Comparison of ENCODE assay signal across 18 cellular contexts in the genomic region with DNA sequence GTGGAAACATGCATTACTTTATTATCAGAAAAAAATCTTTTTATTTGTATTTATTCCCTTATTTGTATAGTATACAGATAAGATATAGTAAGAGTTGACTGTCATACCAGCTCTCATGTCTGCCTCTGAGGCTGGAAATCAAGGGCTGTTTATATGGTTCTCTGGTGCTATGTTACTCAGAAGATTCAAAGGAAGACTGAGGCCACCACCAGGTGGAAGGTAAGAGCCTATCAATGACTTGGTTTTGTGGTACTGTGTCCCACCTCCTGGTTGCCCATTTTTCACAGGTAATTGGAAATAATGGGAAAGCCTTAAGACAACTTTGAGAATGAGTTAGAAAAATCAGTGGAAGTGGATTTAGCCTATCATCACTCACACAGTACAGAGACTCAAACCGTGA.
DNase-seq lines count a peak whose midpoint lies in the region; ATAC-seq and TF ChIP-seq lines count a peak whose summit lies in the region.
"Had no signal": no experiment of that assay in that cellular context is flagged by ENCODE, and none has a peak within 500 bp of the region (broad histone marks: within the 10 kb centered on the region; RNA-seq: fewer than 3 reads in every experiment).

No MANE protein-coding gene starts in this region.

- H4K8ac ChIP-seq in H9 (replicated peaks; ENCODE audit: insufficient read length, low read depth, low read length) (no peak overlapping the region), mesendoderm (ENCODE audit: low read depth, low read length) (no peak overlapping the region)

- H3K79me1 ChIP-seq in H9 (ENCODE audit: insufficient read depth, low read depth, low read length, poor library complexity, severe bottlenecking) (no peaks in the 10 kb centered on the region), mesendoderm (ENCODE audit: low read length) (no peaks in the 10 kb centered on the region)

- TF ChIP-seq CTCF in GM23338 (conservative IDR thresholded peaks at IDR 0.05; ENCODE audit: low read depth in 2 of 2) (no peak), H9 (conservative IDR thresholded peaks at IDR 0.05) (peak; percentile 32; the same call in 2 of the 3 replicates), WTC11 (IDR thresholded peaks at IDR 0.05) (no peak)

- H3K27ac ChIP-seq in GM23338 (ENCODE audit: low read depth) (no peak overlapping the region), H9 (ENCODE audit: insufficient read length, low read depth, low read length) (no peak overlapping the region), mesendoderm (ENCODE audit: low read depth, low read length) (no peak overlapping the region), caudate nucleus (ENCODE audit: low read depth, low read length) (no peak overlapping the region)

- no peak overlapping the region for H3T11ph ChIP-seq in H9 (ENCODE audit: low read length)

- H3K4me3 Mint-ChIP-seq in GM23338: no peak overlapping the region
- H3K4me3 Mint-ChIP-seq in H9: no peak overlapping the region
- no peak overlapping the region for H3K4me3 Mint-ChIP-seq in WTC11
- H3K4me3 Mint-ChIP-seq: CD4-positive, CD25-positive, alpha-beta regulatory T cell; CD8-positive, alpha-beta memory T cell had no signal

- no peak overlapping the region for H2BK12ac ChIP-seq in H9 (ENCODE audit: insufficient read length, low read depth, low read length)

- H3K4me2 ChIP-seq in GM23338 (no peak overlapping the region), H9 (ENCODE audit: insufficient read depth, insufficient read length, low read length) (no peak overlapping the region), mesendoderm (ENCODE audit: low read length) (no peak overlapping the region)

- H2BK20ac ChIP-seq in H9 (ENCODE audit: low read depth, low read length, poor library complexity, severe bottlenecking): no peak overlapping the region

- H3K23ac ChIP-seq in H9 (ENCODE audit: insufficient read length, low read depth, low read length) (no peak overlapping the region), mesendoderm (ENCODE audit: low read length) (no peak overlapping the region)

- H3F3A ChIP-seq in GM23338 (replicated peaks; ENCODE audit: low read depth): no peaks in the 10 kb centered on the region

- H3K36me3 ChIP-seq in GM23338 (ENCODE audit: insufficient read depth) (no peaks in the 10 kb centered on the region), mesendoderm (ENCODE audit: control insufficient read depth, insufficient read depth, low read length) (no peaks in the 10 kb centered on the region)
- H3K36me3 ChIP-seq: BE2C, HAP-1 had no signal

- H4K20me1 ChIP-seq in GM23338 (replicated peaks; ENCODE audit: insufficient read depth): no peaks in the 10 kb centered on the region
- H4K20me1 ChIP-seq in H9 (ENCODE audit: control insufficient read depth, insufficient read depth, insufficient read length): no peaks in the 10 kb centered on the region

- H3K18ac ChIP-seq in H9 (ENCODE audit: insufficient read length, low read depth, low read length) (no peak overlapping the region), mesendoderm (ENCODE audit: low read length) (no peak overlapping the region)

- H2BK120ac ChIP-seq in H9 (ENCODE audit: low read depth, low read length, poor library complexity, severe bottlenecking): no peak overlapping the region
- no peak overlapping the region for H2BK120ac ChIP-seq in mesendoderm (ENCODE audit: low read depth, low read length)

- DNase-seq in GM23338 (ENCODE audit: low spot score) (peak; percentile 1), H9 (no peak), WTC11 (ENCODE audit: low spot score) (no peak), mesendoderm (peak; percentile 36), HuH-7.5 (ENCODE audit: low spot score) (no peak), caudate nucleus (lab: John Stamatoyannopoulos, UW) (no peak)
- DNase-seq: ACHN; BE2C; C1 segment of cervical spinal cord; CD4-positive, CD25-positive, alpha-beta regulatory T cell; CD8-positive, alpha-beta memory T cell; COR-L47; DMS 273 treated with DMSO at 0.1 percent for 48 hours; DMS79; GF-D8; GOT3 had no signal

- H3K27me3 ChIP-seq in GM23338 (ENCODE audit: insufficient read depth) (no peaks in the 10 kb centered on the region), H9 (ENCODE audit: insufficient read depth, low read length) (no peaks in the 10 kb centered on the region), mesendoderm (ENCODE audit: insufficient read depth, low read length, poor library complexity) (no peaks in the 10 kb centered on the region)
- H3K27me3 ChIP-seq: BE2C had no signal

- H3K56ac ChIP-seq in H9 (ENCODE audit: insufficient read length, low read depth, low read length) (no peak overlapping the region), mesendoderm (ENCODE audit: low read length) (no peak overlapping the region)

- H3K27ac Mint-ChIP-seq in GM23338: no peak overlapping the region
- H3K27ac Mint-ChIP-seq in H9: no peak overlapping the region
- no peak overlapping the region for H3K27ac Mint-ChIP-seq in WTC11
- H3K27ac Mint-ChIP-seq: CD4-positive, CD25-positive, alpha-beta regulatory T cell; CD8-positive, alpha-beta memory T cell had no signal

- H3K9ac ChIP-seq in H9 (ENCODE audit: extremely low read depth, insufficient read length, low read length): no peak overlapping the region
- H3K9ac ChIP-seq in mesendoderm (ENCODE audit: low read length): no peak overlapping the region

- no peak overlapping the region for H3K14ac ChIP-seq in H9 (ENCODE audit: insufficient read depth, low read length)

- ATAC-seq in GM23338 (no peak), WTC11 (0 out of 2 replicates have a peak, but pooled peaks have one; percentile 32)
- ATAC-seq: HepG2 had no signal

- H3K4ac ChIP-seq in H9 (ENCODE audit: low read depth, low read length): no peak overlapping the region
- H3K4ac ChIP-seq in mesendoderm (ENCODE audit: low read depth, low read length): no peak overlapping the region

- POLR2A ChIA-PET in WTC11 (lab: Charles Lee): no interaction called here

- H3K9me2 ChIP-seq in GM23338 (ENCODE audit: insufficient read depth): no peaks in the 10 kb centered on the region

- H3K9me3 Mint-ChIP-seq in GM23338 (peaks cover 79% of the 10 kb centered on the region), H9 (peaks cover 0 to 3% of the 10 kb centered on the region in 2 experiments; a peak in 2 of 5 replicates), WTC11 (no peaks in the 10 kb centered on the region)

- H3K4me1 ChIP-seq in GM23338 (ENCODE audit: insufficient read depth): no peaks in the 10 kb centered on the region
- H3K4me1 ChIP-seq in H9 (ENCODE audit: insufficient read depth, low read length): no peaks in the 10 kb centered on the region
- no peaks in the 10 kb centered on the region for H3K4me1 ChIP-seq in mesendoderm (ENCODE audit: control insufficient read depth, low read depth, low read length)
- H3K4me1 ChIP-seq: BE2C, HAP-1 had no signal

- H3K4me3 ChIP-seq in GM23338 (no peak overlapping the region), mesendoderm (ENCODE audit: low read length) (no peak overlapping the region)
- H3K4me3 ChIP-seq: HAP-1 had no signal

- H2AK5ac ChIP-seq in H9 (ENCODE audit: insufficient read length, low read length) (no peak overlapping the region), mesendoderm (ENCODE audit: low read length) (no peak overlapping the region)

- H3K27me3 Mint-ChIP-seq in GM23338 (ENCODE audit: insufficient read depth, low read depth, poor library complexity) (peaks cover 4% of the 10 kb centered on the region), H9 (ENCODE audit: low read depth) (no peaks in the 10 kb centered on the region), WTC11 (ENCODE audit: low read depth) (no peaks in the 10 kb centered on the region)
- H3K27me3 Mint-ChIP-seq: CD4-positive, CD25-positive, alpha-beta regulatory T cell; CD8-positive, alpha-beta memory T cell had no signal

- H2BK15ac ChIP-seq in H9 (ENCODE audit: low read depth, low read length): no peak overlapping the region
- no peak overlapping the region for H2BK15ac ChIP-seq in mesendoderm (replicated peaks; ENCODE audit: low read depth)

- no peaks in the 10 kb centered on the region for H3K79me2 ChIP-seq in GM23338 (replicated peaks; ENCODE audit: insufficient read depth)
- H3K79me2 ChIP-seq in H9 (ENCODE audit: insufficient read depth, low read length): no peaks in the 10 kb centered on the region
- H3K79me2 ChIP-seq in mesendoderm (ENCODE audit: control insufficient read depth, insufficient read depth, low read length): no peaks in the 10 kb centered on the region

- no peak overlapping the region for H2BK5ac ChIP-seq in H9 (ENCODE audit: insufficient read length, low read length)
- no peak overlapping the region for H2BK5ac ChIP-seq in mesendoderm (ENCODE audit: low read length)

- no peaks in the 10 kb centered on the region; the same call in 2 of the 3 replicates for H3K36me3 Mint-ChIP-seq in GM23338 (ENCODE audit: low read depth)
- H3K36me3 Mint-ChIP-seq in H9 (ENCODE audit: insufficient read depth in 1 of 3, low read depth in 3 of 3): no peaks in the 10 kb centered on the region
- no peaks in the 10 kb centered on the region for H3K36me3 Mint-ChIP-seq in WTC11
- H3K36me3 Mint-ChIP-seq: CD4-positive, CD25-positive, alpha-beta regulatory T cell; CD8-positive, alpha-beta memory T cell had no signal

- H4K91ac ChIP-seq in H9 (ENCODE audit: insufficient read length, low read depth, low read length): no peak overlapping the region

- CTCF ChIA-PET in WTC11 (lab: Charles Lee): interaction anchor here (0.7 to 4.2 kb wide), 2 partner anchors 8 to 115 kb away, joined by 3 to 27 read pairs; no protein-coding TSS in a partner anchor

- H2AFZ ChIP-seq in GM23338 (no peak overlapping the region), H9 (ENCODE audit: low read length) (no peak overlapping the region)

- no CpG with 5 or more reads among the region's 1 CpG for WGBS in H9 (ENCODE audit: extremely low coverage, insufficient read length, low lambda C conversion rate)
- no CpG with 5 or more reads among the region's 1 CpG for WGBS in mesendoderm (ENCODE audit: extremely low coverage, insufficient coverage, low lambda C conversion rate)

- no peaks in the 10 kb centered on the region for H3K9me3 ChIP-seq in H9 (ENCODE audit: control insufficient read depth, low read depth, low read length)
- H3K9me3 ChIP-seq: BE2C had no signal

- H3K23me2 ChIP-seq in H9 (ENCODE audit: insufficient read length, low read depth, low read length, poor library complexity, severe bottlenecking): no peaks in the 10 kb centered on the region

- H4K5ac ChIP-seq in H9 (ENCODE audit: insufficient read length, low read depth, low read length) (no peak overlapping the region), mesendoderm (ENCODE audit: low read length) (no peak overlapping the region)

- H3K4me1 Mint-ChIP-seq in GM23338 (no peaks in the 10 kb centered on the region), H9 (no peaks in the 10 kb centered on the region), WTC11 (no peaks in the 10 kb centered on the region)
- H3K4me1 Mint-ChIP-seq: CD4-positive, CD25-positive, alpha-beta regulatory T cell; CD8-positive, alpha-beta memory T cell had no signal

TF ChIP-seq in GM23338, 12 proteins besides CTCF, POLR2A, EP300 and RAD21 (continues in another document):
- no peak for TF ChIP-seq EZH2phosphoT487 (IDR thresholded peaks at IDR 0.05; ENCODE audit: unreplicated experiment)
- no peak for TF ChIP-seq ZNF331 (CRISPR knock-in tag; IDR thresholded peaks at IDR 0.05; ENCODE audit: low read depth)
- no peak for TF ChIP-seq ZNF114 (CRISPR knock-in tag; IDR thresholded peaks at IDR 0.05)

TF ChIP-seq in WTC11, 78 proteins besides CTCF, POLR2A, EP300 and RAD21 (continues in another document):
- TF ChIP-seq NFE2L1 (CRISPR knock-in tag; IDR thresholded peaks at IDR 0.05): no peak

Comparison
In these comparisons a context has a peak if more than half of its experiments do, and no peak if none do; other contexts are left out.
1. DNase-seq: peak in GM23338 (single experiment) and mesendoderm (single experiment); none in H9 (single experiment), WTC11 (single experiment), HuH-7.5 (single experiment) and caudate nucleus (0 of 61).